15 cellular contexts compared by ENCODE assay signal in the genomic region with DNA sequence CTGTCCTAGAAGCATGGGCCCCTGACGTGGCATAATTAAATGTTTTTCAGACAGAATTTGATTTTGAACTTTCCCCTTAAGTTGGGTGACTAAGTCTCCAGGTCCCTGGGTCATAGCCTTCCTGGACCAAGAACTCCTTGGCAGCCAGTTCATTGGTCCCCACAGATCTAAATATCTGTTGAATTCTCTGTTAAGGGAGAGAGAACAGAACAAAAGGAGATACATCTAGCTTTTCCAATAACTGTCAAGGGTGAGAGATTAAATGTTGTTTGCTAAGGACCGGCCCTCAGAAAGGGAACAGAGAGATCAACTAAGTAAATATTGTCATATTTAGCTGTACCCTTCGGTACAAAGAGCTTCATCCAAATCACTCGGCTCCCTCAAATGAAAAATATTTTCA.
DNase-seq lines count a peak whose midpoint lies in the region; ATAC-seq and TF ChIP-seq lines count a peak whose summit lies in the region.
"Had no signal": no experiment of that assay in that cellular context is flagged by ENCODE, and none has a peak within 500 bp of the region (broad histone marks: within the 10 kb centered on the region; RNA-seq: fewer than 3 reads in every experiment).

No MANE protein-coding gene starts in this region.

- CTCF ChIA-PET in activated naive CD4-positive, alpha-beta T cell treated with anti-CD3 and anti-CD28 coated beads for 36 hours (lab: Charles Lee) = no interaction called here

- H3K27me3 Mint-ChIP-seq in type B pancreatic cell = peaks cover 4% of the 10 kb centered on the region
- no peaks in the 10 kb centered on the region for H3K27me3 Mint-ChIP-seq in activated naive CD4-positive, alpha-beta T cell treated with anti-CD3 and anti-CD28 coated beads for 36 hours (ENCODE audit: low read depth)
- H3K27me3 Mint-ChIP-seq: activated naive CD8-positive, alpha-beta T cell treated with anti-CD3 and anti-CD28 coated beads for 36 hours had no signal

- intact Hi-C loops in activated naive CD4-positive, alpha-beta T cell treated with anti-CD3 and anti-CD28 coated beads for 36 hours (cut with micrococcal nuclease) = no loop called here
- intact Hi-C loops in head of caudate nucleus (cut with DNase I) = no loop called here

- peak; percentile 63 for ATAC-seq in left lobe of liver

- H3K9me3 Mint-ChIP-seq in type B pancreatic cell = no peaks in the 10 kb centered on the region
- H3K9me3 Mint-ChIP-seq in activated naive CD4-positive, alpha-beta T cell treated with anti-CD3 and anti-CD28 coated beads for 36 hours = no peaks in the 10 kb centered on the region
- H3K9me3 Mint-ChIP-seq: activated naive CD8-positive, alpha-beta T cell treated with anti-CD3 and anti-CD28 coated beads for 36 hours had no signal

- peaks cover 3% of the 10 kb centered on the region for H3K36me3 Mint-ChIP-seq in type B pancreatic cell
- H3K36me3 Mint-ChIP-seq in activated naive CD4-positive, alpha-beta T cell treated with anti-CD3 and anti-CD28 coated beads for 36 hours (ENCODE audit: low read depth) = peaks cover 4% of the 10 kb centered on the region
- H3K36me3 Mint-ChIP-seq: activated naive CD8-positive, alpha-beta T cell treated with anti-CD3 and anti-CD28 coated beads for 36 hours had no signal

- H3K27ac Mint-ChIP-seq in type B pancreatic cell = no peak overlapping the region
- no peak overlapping the region for H3K27ac Mint-ChIP-seq in activated naive CD4-positive, alpha-beta T cell treated with anti-CD3 and anti-CD28 coated beads for 36 hours

- H3K4me1 Mint-ChIP-seq in type B pancreatic cell (ENCODE audit: unreplicated experiment) = peaks cover 25% of the 10 kb centered on the region
- no peaks in the 10 kb centered on the region for H3K4me1 Mint-ChIP-seq in activated naive CD4-positive, alpha-beta T cell treated with anti-CD3 and anti-CD28 coated beads for 36 hours (ENCODE audit: low read depth)

- TF ChIP-seq CTCF in type B pancreatic cell (conservative IDR thresholded peaks at IDR 0.05) = no peak

- peak overlapping the region; percentile 7 for H3K4me3 Mint-ChIP-seq in type B pancreatic cell
- H3K4me3 Mint-ChIP-seq in activated naive CD4-positive, alpha-beta T cell treated with anti-CD3 and anti-CD28 coated beads for 36 hours = no peak overlapping the region
- H3K4me3 Mint-ChIP-seq: activated naive CD8-positive, alpha-beta T cell treated with anti-CD3 and anti-CD28 coated beads for 36 hours had no signal

- DNase-seq in SIG-M5 treated with dmso at 0.1 percent for 504 hours (lab: John Stamatoyannopoulos, UW; ENCODE audit: unreplicated experiment) (peak; percentile 3), SIG-M5 (lab: John Stamatoyannopoulos, UW) (no peak), dermis blood vessel endothelial cell (peak; percentile 8), left lobe of liver (ENCODE audit: low spot score) (no peak), type B pancreatic cell (ENCODE audit: extremely low spot score, unreplicated experiment) (no peak), AG08395 (ENCODE audit: low spot score) (no peak), head of caudate nucleus (no peak)
- no peak for DNase-seq in activated naive CD4-positive, alpha-beta T cell treated with anti-CD3 and anti-CD28 coated beads for 36 hours
- DNase-seq: activated CD4-positive, CD25-positive, alpha-beta regulatory T cell treated with anti-CD3 and anti-CD28 coated beads, Interleukin-2, amount 50 U/mL, for 72 hours; activated naive CD8-positive, alpha-beta T cell treated with anti-CD3 and anti-CD28 coated beads for 36 hours; KBM-7; kidney glomerular epithelial cell; NCI-H1105 treated with DMSO at 0.1 percent for 48 hours; stimulated activated CD4-positive, alpha-beta T cell treated with anti-CD3 and anti-CD28 coated beads, Interleukin-2, amount 100 ng/mL, for 24 hours; tibial artery had no signal

Comparison
In these comparisons a context has a peak if more than half of its experiments do, and no peak if none do; other contexts are left out.
1. DNase-seq: peak in SIG-M5 treated with dmso at 0.1 percent for 504 hours (single experiment) and dermis blood vessel endothelial cell (single experiment); none in SIG-M5 (single experiment), left lobe of liver (single experiment), type B pancreatic cell (single experiment), activated naive CD4-positive, alpha-beta T cell treated with anti-CD3 and anti-CD28 coated beads for 36 hours (single experiment), AG08395 (single experiment) and head of caudate nucleus (0 of 42).